25 cellular contexts compared by ENCODE assay signal in genomic region chr3:69445498-69445897, GRCh38. TPM values are rescaled to one million over a fixed set of nuclear protein-coding genes. Genes with fewer than 3 reads are reported as not detected.
DNase-seq lines count a peak whose midpoint lies in the region; ATAC-seq and TF ChIP-seq lines count a peak whose summit lies in the region.
"Had no signal": no experiment of that assay in that cellular context is flagged by ENCODE, and none has a peak within 500 bp of the region (broad histone marks: within the 10 kb centered on the region; RNA-seq: fewer than 3 reads in every experiment).

No MANE protein-coding gene starts in this region.

- H3K4me1 ChIP-seq in ACC112 (ENCODE audit: control insufficient read depth, insufficient read depth, low read length, unreplicated experiment) (peaks cover 8% of the 10 kb centered on the region), PC-3 (ENCODE audit: insufficient read depth, low read length) (peaks cover 6% of the 10 kb centered on the region; the same call in 1 of the 2 replicates), fibroblast of lung (ENCODE audit: control insufficient read depth, extremely low read depth, insufficient read depth, low read length) (no peaks in the 10 kb centered on the region), psoas muscle (peaks cover 6% of the 10 kb centered on the region), body of pancreas (no peaks in the 10 kb centered on the region)
- H3K4me1 ChIP-seq: SJCRH30, spleen had no signal

- no peak for TF ChIP-seq POLR2A in body of pancreas (IDR thresholded peaks at IDR 0.05)

- intact Hi-C loops in PC-3 (cut with micrococcal nuclease), result loop anchor here (10.0 kb wide), 1 partner anchor 69 kb away; no protein-coding TSS in a partner anchor
- intact Hi-C loops in psoas muscle (cut with DNase I), result no loop called here
- intact Hi-C loops in body of pancreas (cut with DNase I), result no loop called here

- no peaks in the 10 kb centered on the region for H3K9me2 ChIP-seq in PC-3 (replicated peaks; ENCODE audit: low read length)

- TF ChIP-seq CTCF in PC-3 (conservative IDR thresholded peaks at IDR 0.05; ENCODE audit: low read depth, low read length) (no peak), fibroblast of lung (conservative IDR thresholded peaks at IDR 0.05 in 1 of 2, IDR thresholded peaks at IDR 0.05 in 1 of 2; ENCODE audit: low read depth in 1 of 2, low read length in 2 of 2) (no peak), psoas muscle (IDR thresholded peaks at IDR 0.05) (no peak), body of pancreas (IDR thresholded peaks at IDR 0.05) (no peak)

- POLR2A ChIA-PET in PC-3 (lab: Charles Lee; ENCODE audit: unreplicated experiment), result no interaction called here

- H3K9ac ChIP-seq in PC-3 (ENCODE audit: low read length) (no peak overlapping the region), fibroblast of lung (ENCODE audit: insufficient read depth, low read length) (no peak overlapping the region)
- H3K9ac ChIP-seq: BLaER1 treated with 17β-estradiol and CSF1 and Interleukin-3, amounts not matched to agents 10 nM and 100 nM had no signal

- no peaks in the 10 kb centered on the region for H3F3A ChIP-seq in PC-3 (ENCODE audit: low read length, unreplicated experiment)

- CTCF ChIA-PET in PC-3 (lab: Charles Lee), result no interaction called here

- no peaks in the 10 kb centered on the region for H3K27me3 ChIP-seq in ACC112 (ENCODE audit: insufficient read depth, low read length)
- no peaks in the 10 kb centered on the region for H3K27me3 ChIP-seq in PC-3 (ENCODE audit: low read length)
- no peaks in the 10 kb centered on the region for H3K27me3 ChIP-seq in fibroblast of lung (ENCODE audit: control insufficient read depth, insufficient read depth, low read length)
- no peaks in the 10 kb centered on the region for H3K27me3 ChIP-seq in psoas muscle (ENCODE audit: insufficient read depth in 3 of 3, low read length in 2 of 3)
- no peaks in the 10 kb centered on the region for H3K27me3 ChIP-seq in body of pancreas
- H3K27me3 ChIP-seq: BLaER1 treated with 17β-estradiol and CSF1 and Interleukin-3, amounts not matched to agents 10 nM and 100 nM; esophagus squamous epithelium; SJCRH30; spleen; transverse colon had no signal

- H3K4me3 ChIP-seq in ACC112 (ENCODE audit: low read depth, low read length), result peak overlapping the region; percentile 72
- peak overlapping the region; percentile 60 for H3K4me3 ChIP-seq in PC-3 (ENCODE audit: low read length)
- H3K4me3 ChIP-seq in fibroblast of lung (replicated peaks in 1 of 4; ENCODE audit: control extremely low read depth in 1 of 4, insufficient read depth in 1 of 4, low read depth in 3 of 4, low read length in 4 of 4), result peak overlapping the region in 3 of 4 experiments; percentile 41 to 63 (median 55)
- H3K4me3 ChIP-seq in psoas muscle, result peak overlapping the region; percentile 47
- no peak overlapping the region for H3K4me3 ChIP-seq in body of pancreas
- H3K4me3 ChIP-seq: BLaER1 treated with 17β-estradiol and CSF1 and Interleukin-3, amounts not matched to agents 10 nM and 100 nM; PC-9; SJCRH30 had no signal

- BruUV-seq in PC-3 (replicated peaks; lab: Mats Ljungman, UMichigan), result no TSS peak

- H3K27ac ChIP-seq in ACC112 (ENCODE audit: low read depth, low read length) (no peak overlapping the region), PC-3 (ENCODE audit: low read length) (no peak overlapping the region), fibroblast of lung (ENCODE audit: insufficient read depth, low read length) (no peak overlapping the region), psoas muscle (no peak overlapping the region), body of pancreas (no peak overlapping the region)
- H3K27ac ChIP-seq: BLaER1 treated with 17β-estradiol and CSF1 and Interleukin-3, amounts not matched to agents 10 nM and 100 nM; esophagus squamous epithelium; PC-9; SJCRH30; spleen; transverse colon had no signal

- H3K79me2 ChIP-seq in ACC112 (ENCODE audit: control insufficient read depth, insufficient read depth, low read length, unreplicated experiment) (no peaks in the 10 kb centered on the region), PC-3 (ENCODE audit: low read length) (no peaks in the 10 kb centered on the region), fibroblast of lung (ENCODE audit: control insufficient read depth, insufficient read depth, low read length) (no peaks in the 10 kb centered on the region)

- DNase-seq in PC-3, result no peak
- peak in 1 of 2 donors; percentile 18 for DNase-seq in fibroblast of lung (ENCODE audit: low read depth in 2 of 2)
- no peak for DNase-seq in psoas muscle
- no peak for DNase-seq in body of pancreas
- no peak for DNase-seq in effector CD8-positive, alpha-beta T cell (lab: John Stamatoyannopoulos, UW)
- DNase-seq in CD1c-positive myeloid dendritic cell (ENCODE audit: extremely low spot score), result no peak
- DNase-seq in activated CD8-positive, alpha-beta memory T cell treated with anti-CD3 and anti-CD28 coated beads for 24 hours, result no peak
- DNase-seq: activated CD4-positive, alpha-beta T cell treated with anti-CD3 and anti-CD28 coated beads for 4 hours; aorta; Calu3; effector memory CD4-positive, alpha-beta T cell; esophagus squamous epithelium; left colon; NCI-H1092 treated with DMSO at 0.1 percent for 48 hours; NCI-H2029 treated with DMSO at 0.1 percent for 48 hours; NCI-H446; nephron progenitor cell; PC-9; SJCRH30; spleen; stimulated activated CD4-positive, alpha-beta T cell treated with anti-CD3 and anti-CD28 coated beads, Interleukin-4, amount 100 ng/mL, for 24 hours; stimulated activated naive CD4-positive, alpha-beta T cell treated with Interleukin-2 at 50 U/mL for 16 hours; transverse colon had no signal

- 44 to 53% (median 53%) methylated on average over 3 of the region's 3 CpGs for WGBS in psoas muscle, 3 donors
- 71 to 80% methylated on average over 3 of the region's 3 CpGs for WGBS in body of pancreas, 2 donors

- peak overlapping the region; percentile 81 for H3K4me2 ChIP-seq in PC-3 (ENCODE audit: low read length)
- peak overlapping the region; percentile 92 for H3K4me2 ChIP-seq in fibroblast of lung (ENCODE audit: extremely low read depth, insufficient read depth, low read length)
- H3K4me2 ChIP-seq: BLaER1 treated with 17β-estradiol and CSF1 and Interleukin-3, amounts not matched to agents 10 nM and 100 nM; PC-9 had no signal

- H4K20me1 ChIP-seq in PC-3 (ENCODE audit: low read length) (no peaks in the 10 kb centered on the region), fibroblast of lung (ENCODE audit: control insufficient read depth, extremely low read depth, insufficient read depth, low read length) (no peaks in the 10 kb centered on the region)
- H4K20me1 ChIP-seq: BLaER1 treated with 17β-estradiol and CSF1 and Interleukin-3, amounts not matched to agents 10 nM and 100 nM had no signal

- no peak; the same call in 1 of the 2 replicates for ATAC-seq in PC-3
- ATAC-seq in psoas muscle, result no peak
- ATAC-seq in body of pancreas, result no peak
- ATAC-seq: left colon had no signal

- H2AFZ ChIP-seq in ACC112 (ENCODE audit: low read length, unreplicated experiment), result no peak overlapping the region
- H2AFZ ChIP-seq in PC-3 (ENCODE audit: low read length), result peak overlapping the region; percentile 86
- H2AFZ ChIP-seq in fibroblast of lung (ENCODE audit: low read length), result no peak overlapping the region
- H2AFZ ChIP-seq: PC-9 had no signal

- no peaks in the 10 kb centered on the region for H3K36me3 ChIP-seq in ACC112 (ENCODE audit: insufficient read depth, low read length)
- H3K36me3 ChIP-seq in PC-3 (ENCODE audit: low read depth, low read length), result no peaks in the 10 kb centered on the region
- no peaks in the 10 kb centered on the region for H3K36me3 ChIP-seq in fibroblast of lung (ENCODE audit: control insufficient read depth, insufficient read depth, low read length)
- no peaks in the 10 kb centered on the region for H3K36me3 ChIP-seq in psoas muscle (ENCODE audit: insufficient read depth in 1 of 2, low read depth in 1 of 2)
- no peaks in the 10 kb centered on the region for H3K36me3 ChIP-seq in body of pancreas (replicated peaks in 1 of 2; ENCODE audit: insufficient read depth in 1 of 2, low read depth in 2 of 2)
- H3K36me3 ChIP-seq: BLaER1 treated with 17β-estradiol and CSF1 and Interleukin-3, amounts not matched to agents 10 nM and 100 nM; esophagus squamous epithelium; SJCRH30; spleen; transverse colon had no signal

- H3K9me3 ChIP-seq in PC-3 (ENCODE audit: low read length) (no peaks in the 10 kb centered on the region), fibroblast of lung (ENCODE audit: control insufficient read depth, insufficient read depth, low read depth, low read length) (no peaks in the 10 kb centered on the region), psoas muscle (no peaks in the 10 kb centered on the region), body of pancreas (no peaks in the 10 kb centered on the region)
- H3K9me3 ChIP-seq: esophagus squamous epithelium, SJCRH30, spleen, transverse colon had no signal

RNA-seq across cellular contexts. Expression of gene FRMD4B, which starts 59.6 kb away (rescaled TPM):
- total RNA-seq in PC-3 (2014; rRNA removed) (2.9 and 5.7 TPM in 2 replicates), fibroblast of lung (0.51 and 1.2 TPM in 2 replicates), psoas muscle (1 to 10 TPM; 2.6 to 4.0 (median 2.9) TPM), body of pancreas (10 to 100 TPM in 1 of 2 donors, 1 to 10 TPM in 1; 7.3 to 14.3 TPM)
- polyA plus RNA-seq in fibroblast of lung (0.47 and 0.86 TPM in 2 replicates), psoas muscle (1 to 10 TPM; 1.1 to 3.0 (median 1.5) TPM)
- 0.25 and 0.33 TPM in 2 replicates for polyA plus RNA-seq in fibroblast of lung (2012)
- 0.74 TPM in 1 of 2 replicates, not detected in the other for polyA minus RNA-seq in fibroblast of lung (ENCODE audit: low replicate concordance)

Comparison
In these comparisons a context has a peak if more than half of its experiments do, and no peak if none do; other contexts are left out.
1. H3K4me3 ChIP-seq: peak in ACC112 (single experiment), PC-3 (single experiment), fibroblast of lung (3 of 4) and psoas muscle (single experiment); none in body of pancreas (0 of 2).